Comparison of ENCODE assay signal across 19 cellular contexts in the genomic region with DNA sequence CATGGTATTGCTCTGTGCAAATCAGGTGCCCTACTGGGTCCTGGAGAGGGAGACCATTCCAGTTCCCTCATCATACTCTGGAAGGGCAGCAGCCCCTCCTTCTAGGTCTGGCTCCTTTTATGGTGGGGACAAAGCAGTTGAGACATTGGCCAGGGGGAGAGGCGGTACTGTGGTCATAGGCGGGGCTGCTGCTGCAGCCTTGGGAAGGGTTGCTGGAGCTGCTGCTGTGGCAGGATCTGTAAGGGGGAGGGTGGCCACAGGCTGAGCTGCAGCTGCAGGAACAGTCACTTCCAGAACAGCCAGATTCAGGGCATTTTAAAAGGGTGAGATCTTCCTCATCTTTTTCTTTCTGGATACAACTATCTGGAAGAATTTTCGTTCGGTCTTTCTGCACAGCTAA.
DNase-seq lines count a peak whose midpoint lies in the region; ATAC-seq and TF ChIP-seq lines count a peak whose summit lies in the region.
"Had no signal": no experiment of that assay in that cellular context is flagged by ENCODE, and none has a peak within 500 bp of the region (broad histone marks: within the 10 kb centered on the region; RNA-seq: fewer than 3 reads in every experiment).

No MANE protein-coding gene starts in this region.

- intact Hi-C loops in left lung (cut with DNase I) = no loop called here

- H3K4me1 Mint-ChIP-seq in activated T-cell treated with anti-CD3 and anti-CD28 coated beads, Interleukin-2, amount 50 U/mL, for 72 hours (ENCODE audit: low read depth) = no peaks in the 10 kb centered on the region
- H3K4me1 Mint-ChIP-seq: IgD-negative memory B cell, nephron had no signal

- no peaks in the 10 kb centered on the region for H3K36me3 ChIP-seq in left lung
- H3K36me3 ChIP-seq: sigmoid colon, upper lobe of right lung had no signal

- H3K4me3 ChIP-seq in left lung = no peak overlapping the region
- H3K4me3 ChIP-seq: sigmoid colon, upper lobe of right lung had no signal

- H3K27ac Mint-ChIP-seq in activated T-cell treated with anti-CD3 and anti-CD28 coated beads, Interleukin-2, amount 50 U/mL, for 72 hours = no peak overlapping the region
- H3K27ac Mint-ChIP-seq: IgD-negative memory B cell, nephron had no signal

- H3K4me3 Mint-ChIP-seq in activated T-cell treated with anti-CD3 and anti-CD28 coated beads, Interleukin-2, amount 50 U/mL, for 72 hours = no peak overlapping the region
- H3K4me3 Mint-ChIP-seq: IgD-negative memory B cell, nephron had no signal

- H3K36me3 Mint-ChIP-seq in activated T-cell treated with anti-CD3 and anti-CD28 coated beads, Interleukin-2, amount 50 U/mL, for 72 hours (ENCODE audit: insufficient read depth in 2 of 2) = peaks cover 0 to 3% of the 10 kb centered on the region in 2 donors
- H3K36me3 Mint-ChIP-seq: IgD-negative memory B cell had no signal

- H3K27me3 Mint-ChIP-seq in activated T-cell treated with anti-CD3 and anti-CD28 coated beads, Interleukin-2, amount 50 U/mL, for 72 hours (ENCODE audit: low read depth) = no peaks in the 10 kb centered on the region
- H3K27me3 Mint-ChIP-seq: IgD-negative memory B cell had no signal

- peaks cover 0 to 29% of the 10 kb centered on the region in 2 donors for H3K9me3 ChIP-seq in left lung
- H3K9me3 ChIP-seq: upper lobe of right lung had no signal

- H3K4me1 ChIP-seq in left lung = no peaks in the 10 kb centered on the region
- H3K4me1 ChIP-seq: sigmoid colon, upper lobe of right lung had no signal

- H3K27me3 ChIP-seq in left lung = no peaks in the 10 kb centered on the region
- H3K27me3 ChIP-seq: sigmoid colon, upper lobe of right lung had no signal

- DNase-seq in ELF-1 (ENCODE audit: low read depth, low spot score) (peak; percentile 60), amygdala (lab: John Stamatoyannopoulos, UW) (peak in 39 of 56 donors; percentile 1 to 67 (median 24)), iPS-NIHi11 (ENCODE audit: low spot score) (peak; percentile 64), stromal cell of bone marrow (ENCODE audit: low read depth) (peak; percentile 3), left lung (no peak), LoVo (ENCODE audit: low spot score) (no peak)
- DNase-seq in activated T-cell treated with anti-CD3 and anti-CD28 coated beads, Interleukin-2, amount 50 U/mL, for 72 hours = no peak
- DNase-seq: activated CD4-positive, alpha-beta T cell treated with anti-CD3 and anti-CD28 coated beads for 4 hours; DMS79; glutamatergic neuron; HCEC 1CT; NCI-H226; sigmoid colon; stimulated activated CD4-positive, alpha-beta T cell treated with anti-CD3 and anti-CD28 coated beads, Interleukin-4, amount 100 ng/mL, for 4 hours; T-helper 9 cell; upper lobe of right lung had no signal

- no peak for ATAC-seq in left lung
- ATAC-seq in activated T-cell treated with anti-CD3 and anti-CD28 coated beads, Interleukin-2, amount 50 U/mL, for 72 hours (replicated peaks in 1 of 2) = no peak
- ATAC-seq: upper lobe of right lung had no signal

- H3K27ac ChIP-seq in left lung = no peak overlapping the region
- H3K27ac ChIP-seq: C4-2B, sigmoid colon, upper lobe of right lung had no signal

- TF ChIP-seq CTCF in left lung (IDR thresholded peaks at IDR 0.05) = no peak

- peaks cover 7 to 10% of the 10 kb centered on the region in 2 donors for H3K9me3 Mint-ChIP-seq in activated T-cell treated with anti-CD3 and anti-CD28 coated beads, Interleukin-2, amount 50 U/mL, for 72 hours

Comparison
In these comparisons a context has a peak if more than half of its experiments do, and no peak if none do; other contexts are left out.
1. DNase-seq: peak in ELF-1 (single experiment), amygdala (39 of 56), iPS-NIHi11 (single experiment) and stromal cell of bone marrow (single experiment); none in left lung (0 of 2), LoVo (single experiment) and activated T-cell treated with anti-CD3 and anti-CD28 coated beads, Interleukin-2, amount 50 U/mL, for 72 hours (0 of 2).